1 cellular context compared by ENCODE assay signal in genomic region chr1:77942400-77943140, GRCh38.
TF ChIP-seq lines count a peak whose summit lies in the region.

No MANE protein-coding gene starts in this region.

TF ChIP-seq in K562, 482 proteins besides CTCF, POLR2A, EP300 and RAD21:
- TF ChIP-seq, protein P1, sequence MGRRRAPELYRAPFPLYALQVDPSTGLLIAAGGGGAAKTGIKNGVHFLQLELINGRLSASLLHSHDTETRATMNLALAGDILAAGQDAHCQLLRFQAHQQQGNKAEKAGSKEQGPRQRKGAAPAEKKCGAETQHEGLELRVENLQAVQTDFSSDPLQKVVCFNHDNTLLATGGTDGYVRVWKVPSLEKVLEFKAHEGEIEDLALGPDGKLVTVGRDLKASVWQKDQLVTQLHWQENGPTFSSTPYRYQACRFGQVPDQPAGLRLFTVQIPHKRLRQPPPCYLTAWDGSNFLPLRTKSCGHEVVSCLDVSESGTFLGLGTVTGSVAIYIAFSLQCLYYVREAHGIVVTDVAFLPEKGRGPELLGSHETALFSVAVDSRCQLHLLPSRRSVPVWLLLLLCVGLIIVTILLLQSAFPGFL (CRISPR knock-in tag; IDR thresholded peaks at IDR 0.05) = no peak
- TF ChIP-seq NCOR1 (IDR thresholded peaks at IDR 0.05) (no peak), ZNF24 (IDR thresholded peaks at IDR 0.05) (no peak), SUPT5H (IDR thresholded peaks at IDR 0.05) (peak; percentile 62), GABPB1 (CRISPR knock-in tag; IDR thresholded peaks at IDR 0.05) (no peak)
